9 cellular contexts compared by ENCODE assay signal in the genomic region with DNA sequence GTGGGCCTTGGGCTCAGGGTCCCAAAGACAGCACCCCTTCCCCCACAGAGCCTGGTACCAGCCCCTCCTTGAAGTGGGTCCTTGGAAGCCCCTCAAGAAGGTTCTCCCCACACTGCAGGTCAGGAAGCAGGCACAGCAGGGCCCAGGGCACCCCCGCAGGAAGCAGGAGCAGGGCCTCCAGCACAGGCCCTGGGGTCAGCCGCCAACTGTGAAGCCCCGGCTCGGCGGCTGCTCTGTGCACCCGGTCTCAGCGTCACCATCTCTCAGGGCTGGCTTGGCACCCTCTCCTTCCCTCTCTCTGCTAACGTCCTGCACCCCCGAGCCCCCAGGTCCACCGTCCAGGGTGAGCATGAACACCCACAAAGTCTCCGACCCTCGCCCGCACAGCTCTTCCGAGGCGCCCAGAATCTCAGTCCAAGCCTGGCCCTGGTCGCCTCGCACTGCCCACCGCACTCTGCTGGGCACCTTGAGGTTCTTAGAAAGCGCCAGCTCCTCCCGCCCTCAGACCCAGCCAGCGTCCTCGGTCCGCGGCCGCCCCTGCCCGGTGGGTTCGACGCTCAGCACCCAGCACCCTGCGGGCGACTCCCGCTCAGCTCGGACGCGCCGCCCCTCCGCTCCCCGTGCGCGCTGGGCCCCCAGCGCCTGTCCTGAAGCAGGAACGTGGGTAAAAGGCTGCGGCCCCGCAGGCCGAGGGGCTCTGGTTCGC. TPM values are rescaled to one million over a fixed set of nuclear protein-coding genes. Genes with fewer than 3 reads are reported as not detected.
DNase-seq lines count a peak whose midpoint lies in the region; ATAC-seq and TF ChIP-seq lines count a peak whose summit lies in the region.
"Had no signal": no experiment of that assay in that cellular context is flagged by ENCODE, and none has a peak within 500 bp of the region (broad histone marks: within the 10 kb centered on the region; RNA-seq: fewer than 3 reads in every experiment).

No MANE protein-coding gene starts in this region.

- in situ Hi-C loops in KBM-7 (cut with MboI; ENCODE audit: low pct_unique_long_range_greater_than_20kb, low sequenced_read_pairs): no loop called here

- no peak for TF ChIP-seq CTCF in fibroblast of pulmonary artery (IDR thresholded peaks at IDR 0.05; ENCODE audit: low read length, missing control alignments)

- DNase-seq in CD8-positive, alpha-beta memory T cell: peak in 1 of 5 donors; percentile 42
- DNase-seq in fibroblast of pulmonary artery (ENCODE audit: low read depth): no peak
- DNase-seq in trophoblast cell: no peak
- DNase-seq in KBM-7: no peak
- DNase-seq in NCI-H345 treated with DMSO at 0.1 percent for 48 hours (lab: John Stamatoyannopoulos, UW; ENCODE audit: unreplicated experiment): no peak

- peaks cover 19% of the 10 kb centered on the region for H3K4me1 ChIP-seq in CD8-positive, alpha-beta memory T cell (ENCODE audit: insufficient read depth, low read length)
- peaks cover 19 to 32% of the 10 kb centered on the region in 2 experiments for H3K4me1 ChIP-seq in trophoblast cell (ENCODE audit: control insufficient read depth in 1 of 2, insufficient read depth in 2 of 2, low read length in 2 of 2)
- H3K4me1 ChIP-seq: SJSA1 had no signal

- no peaks in the 10 kb centered on the region for H3K9me3 Mint-ChIP-seq in CD8-positive, alpha-beta memory T cell
- no peaks in the 10 kb centered on the region for H3K9me3 Mint-ChIP-seq in T-helper 1 cell treated with Interleukin-12 subunit alpha and Interleukin-12 subunit beta and Interleukin-4 antibody, amounts not matched to agents 30 μg/mL and 1 μg/mL, for 36 hours

- peak overlapping the region; percentile 73 for H3K4me2 ChIP-seq in trophoblast cell (ENCODE audit: low read length)

- H4K12ac ChIP-seq in trophoblast cell (ENCODE audit: low read depth, low read length): peak overlapping the region; percentile 37

- CTCF ChIA-PET in CD8-positive, alpha-beta memory T cell (lab: Charles Lee): interaction anchor here (0.6 to 3.8 kb wide), 11 partner anchors 10 to 165 kb away, joined by 3 to 51 read pairs (median 4); a partner anchor contains a TSS

- peak overlapping the region; percentile 22 for H2AK5ac ChIP-seq in trophoblast cell (ENCODE audit: low read length)

- ATAC-seq in GM18867 (IDR thresholded peaks at IDR 0.05; ENCODE audit: unreplicated experiment): no peak
- ATAC-seq in HG03108 (IDR thresholded peaks at IDR 0.05; ENCODE audit: unreplicated experiment): no peak

- peak overlapping the region; percentile 59 for H3K27ac ChIP-seq in CD8-positive, alpha-beta memory T cell (ENCODE audit: low read depth, low read length)
- H3K27ac ChIP-seq in trophoblast cell (ENCODE audit: low read depth, low read length): peak overlapping the region; percentile 82
- H3K27ac ChIP-seq: SJSA1 had no signal

- POLR2A ChIA-PET in CD8-positive, alpha-beta memory T cell (lab: Charles Lee): interaction anchor here (0.9 to 5.4 kb wide), 9 partner anchors 10 to 209 kb away, joined by 3 to 71 read pairs (median 7); a partner anchor contains a TSS

- H3K4ac ChIP-seq in trophoblast cell (ENCODE audit: low read depth, low read length): peak overlapping the region; percentile 73

- peak overlapping the region; percentile 47 for H3K23ac ChIP-seq in trophoblast cell (ENCODE audit: low read length)

- peak overlapping the region; percentile 57 for H2AFZ ChIP-seq in trophoblast cell (ENCODE audit: insufficient read depth, low read length, poor library complexity)

- peaks cover 20% of the 10 kb centered on the region for H3K79me1 ChIP-seq in trophoblast cell (ENCODE audit: low read length)

- H3K18ac ChIP-seq in trophoblast cell (ENCODE audit: low read length): peak overlapping the region; percentile 70

- no peaks in the 10 kb centered on the region for H3K36me3 ChIP-seq in CD8-positive, alpha-beta memory T cell (ENCODE audit: insufficient read depth, low read length)
- no peaks in the 10 kb centered on the region for H3K36me3 ChIP-seq in trophoblast cell (ENCODE audit: control insufficient read depth in 1 of 2, insufficient read depth in 2 of 2, low read length in 2 of 2)
- H3K36me3 ChIP-seq: SJSA1 had no signal

- H3K9me3 ChIP-seq in CD8-positive, alpha-beta memory T cell (ENCODE audit: low read length): no peaks in the 10 kb centered on the region
- H3K9me3 ChIP-seq in trophoblast cell (ENCODE audit: insufficient read depth, low read depth, low read length): peaks cover 6% of the 10 kb centered on the region
- H3K9me3 ChIP-seq: SJSA1 had no signal

- H3K27me3 ChIP-seq in CD8-positive, alpha-beta memory T cell (ENCODE audit: insufficient read depth, low read length, poor library complexity, severe bottlenecking): no peaks in the 10 kb centered on the region
- H3K27me3 ChIP-seq in trophoblast cell (ENCODE audit: insufficient read depth, low read length): no peaks in the 10 kb centered on the region

- peaks cover 0 to 11% (median 0%) of the 10 kb centered on the region in 3 donors for H3K36me3 Mint-ChIP-seq in CD8-positive, alpha-beta memory T cell
- H3K36me3 Mint-ChIP-seq in T-helper 1 cell treated with Interleukin-12 subunit alpha and Interleukin-12 subunit beta and Interleukin-4 antibody, amounts not matched to agents 30 μg/mL and 1 μg/mL, for 36 hours (ENCODE audit: low read depth): peaks cover 8% of the 10 kb centered on the region

- WGBS in trophoblast cell (ENCODE audit: extremely low coverage, insufficient coverage, insufficient read length): no CpG with 5 or more reads among the region's 45 CpGs

- peak overlapping the region; percentile 83 for H3K4me3 ChIP-seq in CD8-positive, alpha-beta memory T cell (ENCODE audit: low read length)
- H3K4me3 ChIP-seq in fibroblast of pulmonary artery (replicated peaks; ENCODE audit: low read depth, low read length) (peak overlapping the region; percentile 49), trophoblast cell (ENCODE audit: low read depth, low read length) (peak overlapping the region; percentile 61)
- H3K4me3 ChIP-seq: SJSA1 had no signal

- peak overlapping the region; percentile 87 for H3K14ac ChIP-seq in trophoblast cell (ENCODE audit: low read length)

- H2BK5ac ChIP-seq in trophoblast cell (ENCODE audit: low read depth, low read length, poor library complexity): peak overlapping the region; percentile 37

- peak overlapping the region; percentile 44 to 97 (median 96) for H3K27ac Mint-ChIP-seq in CD8-positive, alpha-beta memory T cell
- peak overlapping the region; percentile 94 for H3K27ac Mint-ChIP-seq in T-helper 1 cell treated with Interleukin-12 subunit alpha and Interleukin-12 subunit beta and Interleukin-4 antibody, amounts not matched to agents 30 μg/mL and 1 μg/mL, for 36 hours

- peak overlapping the region; percentile 72 for H4K8ac ChIP-seq in trophoblast cell (ENCODE audit: low read depth, low read length)

- H2BK120ac ChIP-seq in trophoblast cell (ENCODE audit: insufficient read depth, low read length, poor library complexity): peak overlapping the region; percentile 83

- H3K4me3 Mint-ChIP-seq in CD8-positive, alpha-beta memory T cell: peak overlapping the region; percentile 90 to 100 (median 98)
- peak overlapping the region; percentile 100 for H3K4me3 Mint-ChIP-seq in T-helper 1 cell treated with Interleukin-12 subunit alpha and Interleukin-12 subunit beta and Interleukin-4 antibody, amounts not matched to agents 30 μg/mL and 1 μg/mL, for 36 hours

- H3K79me2 ChIP-seq in trophoblast cell (ENCODE audit: control insufficient read depth, insufficient read depth, low read length, poor library complexity): peaks cover 14% of the 10 kb centered on the region

- peaks cover 14 to 36% (median 19%) of the 10 kb centered on the region in 3 donors for H3K4me1 Mint-ChIP-seq in CD8-positive, alpha-beta memory T cell
- H3K4me1 Mint-ChIP-seq in T-helper 1 cell treated with Interleukin-12 subunit alpha and Interleukin-12 subunit beta and Interleukin-4 antibody, amounts not matched to agents 30 μg/mL and 1 μg/mL, for 36 hours (ENCODE audit: low read depth): peaks cover 26% of the 10 kb centered on the region

- H4K91ac ChIP-seq in trophoblast cell (ENCODE audit: low read depth, low read length): peak overlapping the region; percentile 82

- peak overlapping the region; percentile 7 for H2BK12ac ChIP-seq in trophoblast cell (ENCODE audit: low read length)

- no peaks in the 10 kb centered on the region for H3K27me3 Mint-ChIP-seq in CD8-positive, alpha-beta memory T cell
- no peaks in the 10 kb centered on the region for H3K27me3 Mint-ChIP-seq in T-helper 1 cell treated with Interleukin-12 subunit alpha and Interleukin-12 subunit beta and Interleukin-4 antibody, amounts not matched to agents 30 μg/mL and 1 μg/mL, for 36 hours (ENCODE audit: low read depth)

- H3K9ac ChIP-seq in trophoblast cell (ENCODE audit: low read length): peak overlapping the region; percentile 44

RNA-seq across cellular contexts. Expression of a gene that starts 1.4 kb away (rescaled TPM):
- total RNA-seq in CD8-positive, alpha-beta memory T cell: 10 to 100 TPM; 54.2 to 59.4 TPM
- 267 TPM for polyA plus RNA-seq in CD8-positive, alpha-beta memory T cell
- polyA plus RNA-seq in trophoblast cell (2013): 49.3 and 51.6 TPM in 2 replicates

RNA-seq across cellular contexts. Expression of a gene that starts 22.2 kb away (rescaled TPM):
- not detected for total RNA-seq in CD8-positive, alpha-beta memory T cell
- 1.1 TPM for polyA plus RNA-seq in CD8-positive, alpha-beta memory T cell
- polyA plus RNA-seq in trophoblast cell (2013): 44.7 and 45.2 TPM in 2 replicates

RNA-seq across cellular contexts. Expression of a gene that starts 25.6 kb away (rescaled TPM):
- total RNA-seq in CD8-positive, alpha-beta memory T cell: 10 to 100 TPM; 25.3 to 26.4 TPM
- polyA plus RNA-seq in CD8-positive, alpha-beta memory T cell: 12.2 TPM
- polyA plus RNA-seq in trophoblast cell (2013): 16.3 and 16.5 TPM in 2 replicates
- total RNA-seq: SJSA1 had no signal

RNA-seq across cellular contexts. Expression of a gene that starts 33.9 kb away (rescaled TPM):
- 10 to 100 TPM; 26.2 to 28.4 TPM for total RNA-seq in CD8-positive, alpha-beta memory T cell
- polyA plus RNA-seq in CD8-positive, alpha-beta memory T cell: 11.5 TPM
- 27.0 and 28.6 TPM in 2 replicates for polyA plus RNA-seq in trophoblast cell (2013)

RNA-seq across cellular contexts. Expression of a gene that starts 46.9 kb away (rescaled TPM):
- total RNA-seq in CD8-positive, alpha-beta memory T cell: under 1 TPM; 0.47 to 0.81 TPM
- 0.31 TPM for polyA plus RNA-seq in CD8-positive, alpha-beta memory T cell
- polyA plus RNA-seq in trophoblast cell (2013): 18.4 and 19.5 TPM in 2 replicates
- total RNA-seq: SJSA1 had no signal
